ENCODE assay signal across 9 cellular contexts in genomic region chr20:19815553-19815991, GRCh38. TPM values are rescaled to one million over a fixed set of nuclear protein-coding genes. Genes with fewer than 3 reads are reported as not detected.
DNase-seq lines count a peak whose midpoint lies in the region; ATAC-seq, FAIRE-seq and TF ChIP-seq lines count a peak whose summit lies in the region.
"Had no signal": no experiment of that assay in that cellular context is flagged by ENCODE, and none has a peak within 500 bp of the region (broad histone marks: within the 10 kb centered on the region; RNA-seq: fewer than 3 reads in every experiment).

No MANE protein-coding gene starts in this region.

- no peak overlapping the region for H2AFZ ChIP-seq in MM.1S (ENCODE audit: low read length)

- H3K4me3 ChIP-seq in MM.1S (ENCODE audit: low read length), result no peak overlapping the region; the same call in 1 of the 2 replicates

- no peaks in the 10 kb centered on the region for H3K9me3 ChIP-seq in MM.1S (replicated peaks; ENCODE audit: insufficient read depth, low read length)

- no peaks in the 10 kb centered on the region for H3K27me3 ChIP-seq in MM.1S (replicated peaks; ENCODE audit: insufficient read depth, low read length)

- H3K27ac Mint-ChIP-seq in CD14-positive monocyte, result peak overlapping the region in 5 of 7 donors; percentile 7 to 87 (median 66)
- H3K27ac Mint-ChIP-seq in effector memory CD8-positive, alpha-beta T cell, result no peak overlapping the region

- no peaks in the 10 kb centered on the region for H3K36me3 ChIP-seq in MM.1S (replicated peaks; ENCODE audit: insufficient read depth, low read length)

- peak overlapping the region; percentile 77; the same call in 1 of the 2 replicates for H3K27ac ChIP-seq in MM.1S (ENCODE audit: low read length)

- H3K9me2 ChIP-seq in MM.1S (replicated peaks; ENCODE audit: insufficient read depth, low read length), result no peaks in the 10 kb centered on the region

- H3K9ac ChIP-seq in MM.1S (ENCODE audit: low read length), result no peak overlapping the region

- peaks cover 53% of the 10 kb centered on the region for H3K4me1 ChIP-seq in MM.1S (ENCODE audit: low read length)

- intact Hi-C loops in CD14-positive monocyte (cut with micrococcal nuclease), result no loop called here

- H3K79me2 ChIP-seq in MM.1S (ENCODE audit: low read length), result no peaks in the 10 kb centered on the region

- H3K9me3 Mint-ChIP-seq in CD14-positive monocyte, result peaks cover 0 to 8% (median 3%) of the 10 kb centered on the region in 7 donors
- no peaks in the 10 kb centered on the region for H3K9me3 Mint-ChIP-seq in effector memory CD8-positive, alpha-beta T cell

- no peak for TF ChIP-seq CTCF in CD14-positive monocyte (IDR thresholded peaks at IDR 0.05)
- TF ChIP-seq CTCF in MM.1S (IDR thresholded peaks at IDR 0.05; ENCODE audit: low read length), result peak; percentile 24

- H3K36me3 Mint-ChIP-seq in CD14-positive monocyte, result peaks cover 25 to 36% of the 10 kb centered on the region in 2 donors
- no peaks in the 10 kb centered on the region for H3K36me3 Mint-ChIP-seq in effector memory CD8-positive, alpha-beta T cell (ENCODE audit: insufficient read depth)

- FAIRE-seq in frontal cortex (lab: Jason Lieb, UNC), result no peak

- no peaks in the 10 kb centered on the region for H4K20me1 ChIP-seq in MM.1S (ENCODE audit: insufficient read depth, low read length)

- H3K4me3 Mint-ChIP-seq in CD14-positive monocyte, result peak overlapping the region in 1 of 2 donors; percentile 83
- no peak overlapping the region for H3K4me3 Mint-ChIP-seq in effector memory CD8-positive, alpha-beta T cell

- H3K4me1 Mint-ChIP-seq in CD14-positive monocyte, result peaks cover 21% of the 10 kb centered on the region
- no peaks in the 10 kb centered on the region for H3K4me1 Mint-ChIP-seq in effector memory CD8-positive, alpha-beta T cell (ENCODE audit: low read depth in 2 of 2)

- DNase-seq in CD14-positive monocyte (ENCODE audit: low spot score), result peak; percentile 79
- peak; percentile 92 for DNase-seq in MM.1S
- no peak for DNase-seq in effector memory CD8-positive, alpha-beta T cell
- DNase-seq in myocyte (ENCODE audit: low read depth), result peak; percentile 96
- no peak for DNase-seq in frontal cortex (ENCODE audit: low spot score in 2 of 2)
- no peak for DNase-seq in central memory CD4-positive, alpha-beta T cell
- no peak for DNase-seq in NCI-H1048 (lab: John Stamatoyannopoulos, UW)
- DNase-seq: stimulated activated CD4-positive, alpha-beta T cell treated with anti-CD3 and anti-CD28 coated beads, Interleukin-4, amount 100 ng/mL, for 4 hours had no signal

- ATAC-seq in effector memory CD8-positive, alpha-beta T cell (replicated peaks), result peak; percentile 32
- no peak for ATAC-seq in HG03139 (IDR thresholded peaks at IDR 0.05; ENCODE audit: unreplicated experiment)

- peaks cover 0 to 2% (median 0%) of the 10 kb centered on the region in 3 donors for H3K27me3 Mint-ChIP-seq in CD14-positive monocyte (ENCODE audit: low read depth in 3 of 3)
- no peaks in the 10 kb centered on the region for H3K27me3 Mint-ChIP-seq in effector memory CD8-positive, alpha-beta T cell

- H3F3A ChIP-seq in MM.1S (ENCODE audit: insufficient read depth, low read length), result peaks cover 24% of the 10 kb centered on the region

- peak overlapping the region; percentile 71 for H3K4me2 ChIP-seq in MM.1S (ENCODE audit: low read depth, low read length)

RNA-seq across cellular contexts. Expression of gene RIN2, which starts 57.5 kb away (rescaled TPM):
- polyA plus RNA-seq in CD14-positive monocyte, result 10 to 100 TPM in 1 of 2 donors, 1 to 10 TPM in 1; 5.6 to 15.4 TPM
- total RNA-seq in myocyte (28.3 and 31.6 TPM in 2 replicates), frontal cortex (9.0 TPM)
- 26.7 TPM for polyA plus RNA-seq in myocyte (2012)

Comparison
In these comparisons a context has a peak if more than half of its experiments do, and no peak if none do; other contexts are left out.
1. DNase-seq: peak in CD14-positive monocyte (single experiment), MM.1S (single experiment) and myocyte (single experiment); none in effector memory CD8-positive, alpha-beta T cell (0 of 3), frontal cortex (0 of 2), central memory CD4-positive, alpha-beta T cell (single experiment) and NCI-H1048 (single experiment).
2. H3K27ac Mint-ChIP-seq: peak in CD14-positive monocyte (5 of 7); none in effector memory CD8-positive, alpha-beta T cell (0 of 2).